Comparison of ENCODE assay signal across 8 cellular contexts in the genomic region with DNA sequence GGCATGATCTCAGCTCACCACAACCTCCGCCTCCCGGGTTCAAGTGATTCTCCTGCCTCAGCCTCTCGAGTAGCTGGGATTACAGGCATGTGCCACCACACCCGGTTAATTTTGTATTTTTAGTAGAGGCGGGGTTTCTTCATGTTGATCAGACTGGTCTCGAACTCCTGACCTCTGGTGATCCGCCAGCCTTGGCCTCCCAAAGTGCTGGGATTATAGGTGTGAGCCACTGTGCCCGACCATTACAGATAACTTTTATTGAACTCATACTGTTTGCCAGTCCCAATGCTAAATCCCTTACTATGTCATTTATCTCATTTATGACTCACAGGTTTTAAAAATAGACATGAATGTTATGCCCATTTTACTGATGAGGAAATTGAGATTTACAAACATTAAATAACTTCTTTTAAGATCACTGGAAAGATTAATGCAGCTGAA.
DNase-seq lines count a peak whose midpoint lies in the region; ATAC-seq, FAIRE-seq and TF ChIP-seq lines count a peak whose summit lies in the region.
"Not testable (repeated sequence)": the region's sequence is repeated elsewhere in the genome, so short reads cannot be mapped to it uniquely, and the experiment has no call there.

No MANE protein-coding gene starts in this region.

- H3K79me2 ChIP-seq in HCT116 (ENCODE audit: insufficient read depth, low read length); PC-3 (ENCODE audit: low read length); keratinocyte (ENCODE audit: control insufficient read depth, insufficient read depth, low read length): not testable (repeated sequence)

- RAD21 ChIA-PET in HCT116 (lab: Charles Lee; ENCODE audit: low non-redundant PET in 1 of 2, low total read pairs in 2 of 2, uncharacterized antibody in 2 of 2, unreplicated experiment in 2 of 2): not testable (repeated sequence)

- H4K20me1 ChIP-seq in HCT116 (ENCODE audit: insufficient read depth); PC-3 (ENCODE audit: low read length); keratinocyte (ENCODE audit: control insufficient read depth, extremely low read depth, insufficient read depth, low read length): not testable (repeated sequence)

- CTCF ChIA-PET in A549 (lab: Yijun Ruan, JAX) (interaction anchor here (1.0 to 4.7 kb wide), 8 partner anchors 12 to 129 kb away, joined by 3 to 31 read pairs (median 5); no protein-coding TSS in a partner anchor), PC-3 (lab: Charles Lee) (interaction anchor here (0.6 to 1.7 kb wide), 5 partner anchors 12 to 128 kb away, joined by 3 to 6 read pairs (median 4); no protein-coding TSS in a partner anchor)
- CTCF ChIA-PET in HCT116 (lab: Charles Lee): not testable (repeated sequence)

- H3K9me3 Mint-ChIP-seq in stimulated activated memory B cell treated with anti-CD40 and anti-IgM and Interleukin-4, amounts not matched to agents 10 μg/mL and 1 μg/mL and 100 μg/mL, for 72 hours: not testable (repeated sequence)

- peaks cover 24% of the 10 kb centered on the region for H3K4me1 Mint-ChIP-seq in stimulated activated memory B cell treated with anti-CD40 and anti-IgM and Interleukin-4, amounts not matched to agents 10 μg/mL and 1 μg/mL and 100 μg/mL, for 72 hours

- H3K27ac Mint-ChIP-seq in stimulated activated memory B cell treated with anti-CD40 and anti-IgM and Interleukin-4, amounts not matched to agents 10 μg/mL and 1 μg/mL and 100 μg/mL, for 72 hours: peak overlapping the region; percentile 78

- H3K4me3 Mint-ChIP-seq in stimulated activated memory B cell treated with anti-CD40 and anti-IgM and Interleukin-4, amounts not matched to agents 10 μg/mL and 1 μg/mL and 100 μg/mL, for 72 hours: not testable (repeated sequence)

- not testable (repeated sequence) for H3K36me3 ChIP-seq in HCT116 (ENCODE audit: control insufficient read depth in 1 of 2, insufficient read depth in 2 of 2, low read length in 2 of 2); PC-3 (ENCODE audit: low read depth, low read length); colonic mucosa; keratinocyte (ENCODE audit: control insufficient read depth in 2 of 2, extremely low read depth in 1 of 2, insufficient read depth in 2 of 2, low read length in 2 of 2); mucosa of rectum (ENCODE audit: control insufficient read depth in 2 of 2, insufficient read depth in 2 of 2, low read length in 2 of 2)

- H3K4me1 ChIP-seq in A549 (peaks cover 60% of the 10 kb centered on the region), HCT116 (ENCODE audit: control insufficient read depth in 1 of 2, insufficient read depth in 2 of 2, low read length in 2 of 2) (peaks cover 26 to 49% of the 10 kb centered on the region in 2 experiments), PC-3 (ENCODE audit: insufficient read depth, low read length) (peaks cover 58% of the 10 kb centered on the region), keratinocyte (ENCODE audit: control insufficient read depth, extremely low read depth, insufficient read depth, low read length) (peaks cover 44% of the 10 kb centered on the region), mucosa of rectum (ENCODE audit: control insufficient read depth in 2 of 2, insufficient read depth in 2 of 2, low read length in 2 of 2) (peaks cover 17 to 20% of the 10 kb centered on the region in 2 donors)
- H3K4me1 ChIP-seq in colonic mucosa: not testable (repeated sequence)

- not testable (repeated sequence) for DNase-seq in A549 (ENCODE audit: low read depth in 1 of 2, low spot score in 1 of 2); HCT116 (ENCODE audit: low read depth, low spot score); keratinocyte (ENCODE audit: low read depth, low spot score)
- peak; percentile 50 for DNase-seq in PC-3
- DNase-seq in colonic mucosa: peak; percentile 49

- TF ChIP-seq EP300 in A549 (IDR thresholded peaks at IDR 0.05): not testable (repeated sequence)

- not testable (repeated sequence) for H3K9ac ChIP-seq in HCT116 (ENCODE audit: low read length); keratinocyte (ENCODE audit: control insufficient read depth, extremely low read depth, insufficient read depth, low read length)
- peak overlapping the region; percentile 63 for H3K9ac ChIP-seq in PC-3 (ENCODE audit: low read length)
- peak overlapping the region in 1 of 2 donors; percentile 66 for H3K9ac ChIP-seq in colonic mucosa (ENCODE audit: low read depth in 2 of 2, low read length in 2 of 2)
- peak overlapping the region in 1 of 2 donors; percentile 39 for H3K9ac ChIP-seq in mucosa of rectum (ENCODE audit: low read depth in 1 of 2, low read length in 2 of 2)

- not testable (repeated sequence) for TF ChIP-seq RAD21 in A549 (conservative IDR thresholded peaks at IDR 0.05 in 1 of 2, IDR thresholded peaks at IDR 0.05 in 1 of 2); HCT116 (IDR thresholded peaks at IDR 0.05; ENCODE audit: low read depth)

- H3K9me1 ChIP-seq in keratinocyte (ENCODE audit: control insufficient read depth, extremely low read depth, insufficient read depth, low read length): not testable (repeated sequence)

- TF ChIP-seq POLR2A in A549 (IDR thresholded peaks at IDR 0.05; ENCODE audit: low read length); HCT116 (IDR thresholded peaks at IDR 0.05; ENCODE audit: borderline replicate concordance, extremely low read depth, insufficient read depth, insufficient read length): not testable (repeated sequence)

- intact Hi-C loops in HCT116 (cut with micrococcal nuclease); colonic mucosa (cut with DNase I): not testable (repeated sequence)
- intact Hi-C loops in PC-3 (cut with micrococcal nuclease): loop anchor here (1.0 to 2.0 kb wide), 4 partner anchors 79 to 128 kb away; no protein-coding TSS in a partner anchor

- H3F3A ChIP-seq in PC-3 (ENCODE audit: low read length, unreplicated experiment): peaks cover 17% of the 10 kb centered on the region

- H3K27me3 ChIP-seq in HCT116 (ENCODE audit: insufficient read depth, low read length); PC-3 (ENCODE audit: low read length); colonic mucosa; keratinocyte (ENCODE audit: control insufficient read depth, extremely low read depth, insufficient read depth, low read length); mucosa of rectum (ENCODE audit: control insufficient read depth in 2 of 2, insufficient read depth in 2 of 2, low read length in 2 of 2): not testable (repeated sequence)

- peak overlapping the region; percentile 59 for H2AFZ ChIP-seq in HCT116 (ENCODE audit: low read depth, low read length, poor library complexity, severe bottlenecking)
- not testable (repeated sequence) for H2AFZ ChIP-seq in PC-3 (ENCODE audit: low read length); keratinocyte (ENCODE audit: control insufficient read depth, low read length)

- not testable (repeated sequence) for ATAC-seq in A549; HCT116; PC-3; stimulated activated memory B cell treated with anti-CD40 and anti-IgM and Interleukin-4, amounts not matched to agents 10 μg/mL and 1 μg/mL and 100 μg/mL, for 72 hours

- peak overlapping the region; percentile 78 to 89 for H3K27ac ChIP-seq in A549
- H3K27ac ChIP-seq in HCT116 (ENCODE audit: low read depth, low read length): peak overlapping the region; percentile 24; the same call in 1 of the 2 replicates
- peak overlapping the region; percentile 87 for H3K27ac ChIP-seq in PC-3 (ENCODE audit: low read length)
- H3K27ac ChIP-seq in VCaP: peak overlapping the region; percentile 95
- peak overlapping the region; percentile 84 for H3K27ac ChIP-seq in colonic mucosa
- peak overlapping the region; percentile 68 for H3K27ac ChIP-seq in keratinocyte (ENCODE audit: control insufficient read depth, insufficient read depth, low read length)
- H3K27ac ChIP-seq in mucosa of rectum (ENCODE audit: low read depth in 2 of 2, low read length in 2 of 2): peak overlapping the region; percentile 85 to 87

- dilution Hi-C loops in keratinocyte (cut with MboI; ENCODE audit: extremely low pct_ligation_motif_present, low sequenced_read_pairs): not testable (repeated sequence)

- not testable (repeated sequence) for H3K4me3 ChIP-seq in A549; HCT116 (replicated peaks in 1 of 2; ENCODE audit: low read depth in 1 of 2, low read length in 2 of 2); PC-3 (ENCODE audit: low read length); colonic mucosa; keratinocyte (ENCODE audit: control insufficient read depth in 2 of 3, extremely low read depth in 1 of 3, insufficient read depth in 2 of 3, low read depth in 1 of 3, low read length in 3 of 3); mucosa of rectum (ENCODE audit: low read length in 2 of 2)

- not testable (repeated sequence) for FAIRE-seq in A549 (lab: Jason Lieb, UNC); keratinocyte (lab: Jason Lieb, UNC)

- H3K9me2 ChIP-seq in HCT116 (ENCODE audit: insufficient read depth); PC-3 (replicated peaks; ENCODE audit: low read length): not testable (repeated sequence)

- TF ChIP-seq CTCF in A549 (IDR thresholded peaks at IDR 0.05); HCT116 (IDR thresholded peaks at IDR 0.05 in 2 of 3, conservative IDR thresholded peaks at IDR 0.05 in 1 of 3; ENCODE audit: borderline replicate concordance in 1 of 3, insufficient read depth in 1 of 3, low read depth in 2 of 3, low read length in 2 of 3); PC-3 (conservative IDR thresholded peaks at IDR 0.05; ENCODE audit: low read depth, low read length); VCaP (conservative IDR thresholded peaks at IDR 0.05); colonic mucosa (IDR thresholded peaks at IDR 0.05); keratinocyte (optimal IDR thresholded peaks at IDR 0.05 in 1 of 3, IDR thresholded peaks at IDR 0.05 in 1 of 3, conservative IDR thresholded peaks at IDR 0.05 in 1 of 3; ENCODE audit: extremely low read depth in 1 of 3, insufficient read depth in 2 of 3, low read length in 3 of 3): not testable (repeated sequence)

- H3K27me3 Mint-ChIP-seq in stimulated activated memory B cell treated with anti-CD40 and anti-IgM and Interleukin-4, amounts not matched to agents 10 μg/mL and 1 μg/mL and 100 μg/mL, for 72 hours: not testable (repeated sequence)

- not testable (repeated sequence) for H3K9me3 ChIP-seq in A549; HCT116 (ENCODE audit: control insufficient read depth in 1 of 2, insufficient read depth in 1 of 2, low read depth in 1 of 2, low read length in 2 of 2); PC-3 (ENCODE audit: low read length); colonic mucosa; keratinocyte (ENCODE audit: control insufficient read depth, low read depth, low read length); mucosa of rectum (ENCODE audit: control insufficient read depth in 2 of 2, low read length in 2 of 2)

- POLR2A ChIA-PET in A549 (lab: Yijun Ruan, JAX): interaction anchor here (1.2 to 2.1 kb wide), 2 partner anchors 13 to 164 kb away, joined by 3 to 9 read pairs; no protein-coding TSS in a partner anchor
- POLR2A ChIA-PET in HCT116 (lab: Charles Lee): not testable (repeated sequence)
- POLR2A ChIA-PET in PC-3 (lab: Charles Lee; ENCODE audit: unreplicated experiment): interaction anchor here (0.7 to 1.4 kb wide), 2 partner anchors 41 to 166 kb away, joined by 4 read pairs; no protein-coding TSS in a partner anchor

- peak overlapping the region; percentile 71 for H3K4me2 ChIP-seq in A549
- H3K4me2 ChIP-seq in HCT116 (ENCODE audit: low read length): 0 out of 2 replicates have a peak overlapping the region, but pooled peaks have one; percentile 10
- H3K4me2 ChIP-seq in PC-3 (ENCODE audit: low read length): peak overlapping the region; percentile 75
- H3K4me2 ChIP-seq in keratinocyte (ENCODE audit: control insufficient read depth, extremely low read depth, insufficient read depth, low read depth, low read length): not testable (repeated sequence)

- not testable (repeated sequence) for BruUV-seq in HCT116 (replicated peaks; lab: Mats Ljungman, UMichigan); PC-3 (replicated peaks; lab: Mats Ljungman, UMichigan)

- 41% methylated on average over 8 of the region's 8 CpGs for WGBS in A549 (ENCODE audit: missing lambda C conversion rate)

- H3K36me3 Mint-ChIP-seq in stimulated activated memory B cell treated with anti-CD40 and anti-IgM and Interleukin-4, amounts not matched to agents 10 μg/mL and 1 μg/mL and 100 μg/mL, for 72 hours: not testable (repeated sequence)

Comparison
In these comparisons a context has a peak if more than half of its experiments do, and no peak if none do; other contexts are left out.
1. H3K27ac ChIP-seq: peak in every context shown above with its lines; median percentile 95 in VCaP; 87 in PC-3; 86 in mucosa of rectum; 84 in colonic mucosa; 84 in A549; 68 in keratinocyte; 24 in HCT116.